In genomic region chr7:6965051-6965450, GRCh38 we compare ENCODE assay signal across 8 cellular contexts.
DNase-seq lines count a peak whose midpoint lies in the region; ATAC-seq, FAIRE-seq and TF ChIP-seq lines count a peak whose summit lies in the region.
"Not testable (repeated sequence)": the region's sequence is repeated elsewhere in the genome, so short reads cannot be mapped to it uniquely, and the experiment has no call there.

No MANE protein-coding gene starts in this region.

- 21 to 22% methylated on average over 6 of the region's 6 CpGs for WGBS in pancreas, 2 donors

- H3K4me3 ChIP-seq in Peyer's patch, pancreas: not testable (repeated sequence)

- not testable (repeated sequence) for H3K36me3 ChIP-seq in Peyer's patch, pancreas

- TF ChIP-seq CTCF in LNCAP (IDR thresholded peaks at IDR 0.05): peak; percentile 62
- TF ChIP-seq CTCF in Peyer's patch (IDR thresholded peaks at IDR 0.05): peak in 4 of 6 experiments; percentile 33 to 78 (median 70)
- peak in 2 of 4 donors; percentile 8 to 19 for TF ChIP-seq CTCF in pancreas (IDR thresholded peaks at IDR 0.05)

- FAIRE-seq in pancreas (lab: Jason Lieb, UNC): not testable (repeated sequence)

- H3K9me3 ChIP-seq in Peyer's patch, pancreas: not testable (repeated sequence)

- not testable (repeated sequence) for H3K27ac ChIP-seq in Peyer's patch, pancreas

- not testable (repeated sequence) for ATAC-seq in left cardiac atrium, pancreas

- DNase-seq in DMS 273 (lab: John Stamatoyannopoulos, UW; ENCODE audit: unreplicated experiment) (peak; percentile 67), Peyer's patch (peak in 2 of 3 donors; percentile 36 to 89), astrocyte of the hippocampus (ENCODE audit: low read depth, low spot score) (peak; percentile 17), left cardiac atrium (peak; percentile 60), pancreas (peak in 4 of 6 donors; percentile 20 to 76 (median 46))
- DNase-seq in activated CD4-positive, alpha-beta T cell treated with anti-CD3 and anti-CD28 coated beads, Interleukin-2, amount 50 U/mL, for 24 hours (ENCODE audit: low read depth in 1 of 2, low spot score in 1 of 2): peak; percentile 19 to 40
- peak; percentile 35 for DNase-seq in stimulated activated CD8-positive, alpha-beta memory T cell treated with anti-CD3 and anti-CD28 coated beads, Interleukin-7, amount 100 ng/mL, for 24 hours (ENCODE audit: low read depth)

- intact Hi-C loops in left cardiac atrium (cut with DNase I); pancreas (cut with DNase I): not testable (repeated sequence)

- not testable (repeated sequence) for H3K4me1 ChIP-seq in Peyer's patch, pancreas

- H3K27me3 ChIP-seq in Peyer's patch, pancreas: not testable (repeated sequence)

- TF ChIP-seq POLR2A in Peyer's patch (IDR thresholded peaks at IDR 0.05): not testable (repeated sequence)

Comparison
In these comparisons a context has a peak if more than half of its experiments do, and no peak if none do; other contexts are left out.
1. DNase-seq: peak in every context shown above with its lines; median percentile 67 in DMS 273; 62 in Peyer's patch; 60 in left cardiac atrium; 46 in pancreas; 35 in stimulated activated CD8-positive, alpha-beta memory T cell treated with anti-CD3 and anti-CD28 coated beads, Interleukin-7, amount 100 ng/mL, for 24 hours; 30 in activated CD4-positive, alpha-beta T cell treated with anti-CD3 and anti-CD28 coated beads, Interleukin-2, amount 50 U/mL, for 24 hours; 17 in astrocyte of the hippocampus.